Comparison of ENCODE assay signal across 1 cellular context in genomic region chr6:33931799-33932198, GRCh38.
A peak's percentile ranks its signal among the peaks of the same experiment; 100 is the strongest.
TF ChIP-seq lines count a peak whose summit lies in the region.

No MANE protein-coding gene starts in this region.

TF ChIP-seq in K562, 482 proteins besides CTCF, POLR2A, EP300 and RAD21:
- TF ChIP-seq PATZ1 (CRISPR knock-in tag; IDR thresholded peaks at IDR 0.05; ENCODE audit: borderline replicate concordance) (no peak), TFE3 (CRISPR knock-in tag; IDR thresholded peaks at IDR 0.05) (peak; percentile 86), RAD51 (IDR thresholded peaks at IDR 0.05; ENCODE audit: borderline replicate concordance, low read depth) (peak; percentile 26; the same call in 1 of the 2 replicates)
